In the genomic region with DNA sequence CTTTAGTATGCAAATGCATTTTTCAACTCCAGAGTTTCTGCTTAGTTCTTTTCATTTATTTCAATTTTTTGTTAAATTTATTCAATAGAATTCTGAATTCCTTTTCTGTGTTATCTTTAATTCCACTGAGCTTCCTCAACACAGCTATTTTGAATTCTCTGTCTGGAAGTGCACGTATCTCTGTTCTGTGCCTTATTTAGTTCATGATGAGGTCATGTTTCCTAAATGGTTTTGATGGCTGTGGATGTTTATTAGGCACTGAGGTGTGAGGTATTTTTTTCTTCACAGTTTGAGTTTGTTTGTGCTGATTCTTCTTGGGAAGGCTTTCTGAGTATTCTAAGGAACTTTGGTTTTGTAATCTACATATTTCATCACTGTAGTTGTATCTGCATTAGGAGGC, we compare ENCODE assay signal across 33 cellular contexts.
"Had no signal": no experiment of that assay in that cellular context is flagged by ENCODE, and none has a peak within 500 bp of the region (broad histone marks: within the 10 kb centered on the region; RNA-seq: fewer than 3 reads in every experiment).

No MANE protein-coding gene starts in this region.

- H3K27ac ChIP-seq: adrenal gland, ascending aorta, body of pancreas, brain microvascular endothelial cell, breast epithelium, cardiac muscle cell had no signal

- DNase-seq: activated effector memory CD4-positive, alpha-beta T cell treated with anti-CD3 and anti-CD28 coated beads, Interleukin-2, amount 50 U/mL, for 16 hours; activated effector memory CD4-positive, alpha-beta T cell treated with Interleukin-2 at 50 U/mL for 16 hours; activated gamma-delta T cell; activated gamma-delta T cell treated with Interleukin-2 at 50 U/mL for 16 hours; activated naive CD4-positive, alpha-beta T cell; activated naive CD4-positive, alpha-beta T cell treated with anti-CD3 and anti-CD28 coated beads for 36 hours; activated naive CD4-positive, alpha-beta T cell treated with anti-CD3 and anti-CD28 coated beads, Interleukin-2, amount 10 ng/mL, durations not matched to agents 7 days and 5 days; activated naive CD4-positive, alpha-beta T cell treated with anti-CD3 and anti-CD28 coated beads, Interleukin-2, amount 50 U/mL, for 16 hours; activated naive CD4-positive, alpha-beta T cell treated with Interleukin-2 at 50 U/mL for 16 hours; activated naive CD8-positive, alpha-beta T cell treated with anti-CD3 and anti-CD28 coated beads for 36 hours; activated naive CD8-positive, alpha-beta T cell treated with anti-CD3 and anti-CD28 coated beads, Interleukin-2, amount 10 ng/mL, durations not matched to agents 7 days and 5 days; activated naive CD8-positive, alpha-beta T cell treated with anti-CD3 and anti-CD28 coated beads, Interleukin-2, amount 50 U/mL, for 24 hours; activated T-cell treated with anti-CD3 and anti-CD28 coated beads for 4 hours; activated T-cell treated with anti-CD3 and anti-CD28 coated beads, Interleukin-2, amount 50 U/mL, for 1 hour; activated T-cell treated with anti-CD3 and anti-CD28 coated beads, Interleukin-2, amount 50 U/mL, for 24 hours; activated T-cell treated with anti-CD3 and anti-CD28 coated beads, Interleukin-2, amount 50 U/mL, for 4 hours; activated T-cell treated with anti-CD3 and anti-CD28 coated beads, Interleukin-2, amount 50 U/mL, for 48 hours; activated T-cell treated with anti-CD3 and anti-CD28 coated beads, Interleukin-2, amount 50 U/mL, for 72 hours; adrenal gland; amniotic stem cell; amygdala; anterior cingulate cortex; aorta; body of pancreas; brain microvascular endothelial cell; caudate nucleus; central memory CD4-positive, alpha-beta T cell; cerebellar nuclear complex had no signal

- H3K9me3 ChIP-seq: body of pancreas had no signal

- H3K36me3 ChIP-seq: adrenal gland, ascending aorta, brain microvascular endothelial cell, breast epithelium, cardiac muscle cell had no signal

- H3K4me3 ChIP-seq: adrenal gland, ascending aorta, body of pancreas, breast epithelium, cardiac muscle cell had no signal

- H3K27me3 ChIP-seq: adrenal gland, ascending aorta, body of pancreas, brain microvascular endothelial cell, breast epithelium, cardiac muscle cell had no signal

- ATAC-seq: activated naive CD4-positive, alpha-beta T cell treated with anti-CD3 and anti-CD28 coated beads, Interleukin-2, amount 50 U/mL, for 72 hours; activated naive CD8-positive, alpha-beta T cell treated with anti-CD3 and anti-CD28 coated beads, Interleukin-2, amount 50 U/mL, for 24 hours; activated T-cell treated with anti-CD3 and anti-CD28 coated beads, Interleukin-2, amount 50 U/mL, for 4 hours; activated T-cell treated with anti-CD3 and anti-CD28 coated beads, Interleukin-2, amount 50 U/mL, for 72 hours; activated T-helper 17 cell treated with anti-CD3 and anti-CD28 coated beads, Interleukin-2, amount 50 U/mL, for 72 hours; body of pancreas had no signal

- H3K4me1 ChIP-seq: adrenal gland, ascending aorta, body of pancreas, breast epithelium had no signal
